ENCODE assay signal across 1 cellular context in genomic region chr4:8221476-8221875, GRCh38.
TF ChIP-seq lines count a peak whose summit lies in the region.

No MANE protein-coding gene starts in this region.

TF ChIP-seq in GM23338, 12 proteins besides CTCF, POLR2A, EP300 and RAD21 (continued from another document):
- no peak for TF ChIP-seq ZNF462 (CRISPR knock-in tag; IDR thresholded peaks at IDR 0.05)
- no peak for TF ChIP-seq POLR2AphosphoS5 (IDR thresholded peaks at IDR 0.05; ENCODE audit: low read depth)
- no peak for TF ChIP-seq STAT1 (IDR thresholded peaks at IDR 0.05; ENCODE audit: unreplicated experiment)
- TF ChIP-seq REST (IDR thresholded peaks at IDR 0.05; ENCODE audit: unreplicated experiment) = no peak
- no peak for TF ChIP-seq ZNF114 (CRISPR knock-in tag; IDR thresholded peaks at IDR 0.05)
